20 cellular contexts compared by ENCODE assay signal in genomic region chr1:113190930-113191329, GRCh38.
"Had no signal": no experiment of that assay in that cellular context is flagged by ENCODE, and none has a peak within 500 bp of the region (broad histone marks: within the 10 kb centered on the region; RNA-seq: fewer than 3 reads in every experiment).

No MANE protein-coding gene starts in this region.

- H3K4me1 Mint-ChIP-seq: naive thymus-derived CD8-positive, alpha-beta T cell had no signal

- FAIRE-seq: bronchial epithelial cell, pancreas had no signal

- H3K9me3 ChIP-seq: heart right ventricle, pancreas, thyroid gland had no signal

- H3K36me3 Mint-ChIP-seq: activated naive CD8-positive, alpha-beta T cell treated with anti-CD3 and anti-CD28 coated beads for 36 hours had no signal

- H3K4me1 ChIP-seq: pancreas, thyroid gland had no signal

- H3K27ac ChIP-seq: heart right ventricle, pancreas, thyroid gland had no signal

- H3K27ac Mint-ChIP-seq: activated naive CD8-positive, alpha-beta T cell treated with anti-CD3 and anti-CD28 coated beads for 36 hours; activated T-helper 2 cell treated with anti-CD3 and anti-CD28 coated beads, Interferon-gamma antibody, Interleukin-2, Interleukin-4, amounts not matched to agents 10 μg/mL and 5 μg/mL and 100 μg/mL, durations not matched to agents 14 hours and 24 hours and 36 hours; naive thymus-derived CD8-positive, alpha-beta T cell; stimulated activated naive CD8-positive, alpha-beta T cell treated with anti-CD3 and anti-CD28 coated beads, Interleukin-15, Interleukin-2, amounts not matched to agents 100 ng/mL and 50 ng/mL, for 24 hours had no signal

- DNase-seq: activated naive CD4-positive, alpha-beta T cell; activated naive CD8-positive, alpha-beta T cell treated with anti-CD3 and anti-CD28 coated beads for 36 hours; activated T-cell treated with anti-CD3 and anti-CD28 coated beads, Interleukin-2, amount 50 U/mL, for 4 hours; amygdala; cerebellar nuclear complex; cortex of kidney; heart right ventricle; islet precursor cell; left cardiac atrium; mesenchymal stem cell; naive thymus-derived CD8-positive, alpha-beta T cell; pancreas; right cardiac atrium; stimulated activated CD4-positive, alpha-beta T cell treated with anti-CD3 and anti-CD28 coated beads, Interleukin-4, amount 100 ng/mL, for 4 hours; substantia nigra; T-helper 9 cell; thyroid gland had no signal

- H3K4me3 Mint-ChIP-seq: activated naive CD8-positive, alpha-beta T cell treated with anti-CD3 and anti-CD28 coated beads for 36 hours; activated T-cell treated with anti-CD3 and anti-CD28 coated beads, Interleukin-2, amount 50 U/mL, for 4 hours; naive thymus-derived CD8-positive, alpha-beta T cell; stimulated activated naive CD8-positive, alpha-beta T cell treated with anti-CD3 and anti-CD28 coated beads, Interleukin-15, Interleukin-2, amounts not matched to agents 100 ng/mL and 50 ng/mL, for 24 hours had no signal

- ATAC-seq: activated T-cell treated with anti-CD3 and anti-CD28 coated beads, Interleukin-2, amount 50 U/mL, for 4 hours; left cardiac atrium; naive thymus-derived CD8-positive, alpha-beta T cell had no signal

- H3K27me3 ChIP-seq: heart right ventricle, pancreas, thyroid gland had no signal

- H3K36me3 ChIP-seq: heart right ventricle, pancreas, thyroid gland had no signal

- H3K9me3 Mint-ChIP-seq: activated naive CD8-positive, alpha-beta T cell treated with anti-CD3 and anti-CD28 coated beads for 36 hours had no signal

- H3K4me3 ChIP-seq: heart right ventricle, pancreas, thyroid gland had no signal
